ENCODE assay signal across 10 cellular contexts in the genomic region with DNA sequence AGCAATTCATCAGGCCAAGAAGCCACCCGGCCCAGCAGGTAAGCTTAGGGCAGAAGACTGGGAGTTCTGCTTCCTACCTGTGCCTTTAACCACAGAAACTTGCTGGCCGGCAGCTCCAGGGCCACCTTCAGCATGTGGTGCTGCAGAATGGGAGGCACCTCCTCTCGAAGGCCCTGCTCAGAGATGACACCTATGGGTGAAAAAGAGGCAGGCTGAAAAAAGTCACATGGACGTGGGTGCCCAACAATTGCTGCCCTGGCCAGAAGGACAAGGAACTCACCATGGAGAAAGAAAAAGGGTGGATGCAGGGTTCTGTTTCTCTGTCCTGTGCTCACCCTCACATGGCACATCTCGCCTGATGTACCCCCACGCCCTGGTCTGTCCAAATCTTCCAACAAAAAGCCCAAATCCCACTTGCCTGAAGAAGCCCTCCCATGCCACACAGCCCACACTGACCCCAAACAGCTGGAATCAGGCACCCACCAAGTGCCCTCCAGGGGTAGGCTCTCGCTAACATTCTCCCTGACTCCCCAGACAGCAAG. TPM values are rescaled to one million over a fixed set of nuclear protein-coding genes. Genes with fewer than 3 reads are reported as not detected.
A peak's percentile ranks its signal among the peaks of the same experiment; 100 is the strongest.
DNase-seq lines count a peak whose midpoint lies in the region; ATAC-seq and TF ChIP-seq lines count a peak whose summit lies in the region.
"Had no signal": no experiment of that assay in that cellular context is flagged by ENCODE, and none has a peak within 500 bp of the region (broad histone marks: within the 10 kb centered on the region; RNA-seq: fewer than 3 reads in every experiment).

No MANE protein-coding gene starts in this region.

- H3K27me3 ChIP-seq in tibial nerve = no peaks in the 10 kb centered on the region

- WGBS in tibial nerve, 2 donors = 60 to 70% methylated on average over 7 of the region's 7 CpGs

- TF ChIP-seq CTCF in GM12864 (IDR thresholded peaks at IDR 0.05; ENCODE audit: low read depth, low read length, missing control alignments) (peak; percentile 11), fibroblast of pulmonary artery (IDR thresholded peaks at IDR 0.05; ENCODE audit: low read length, missing control alignments) (peak; percentile 35), tibial nerve (IDR thresholded peaks at IDR 0.05) (peak in 2 of 5 experiments; percentile 17 to 26)

- H3K27ac ChIP-seq in tibial nerve = peak overlapping the region in 1 of 4 donors; percentile 52

- ATAC-seq in GM18858 (IDR thresholded peaks at IDR 0.05; ENCODE audit: unreplicated experiment) (no peak), GM21447 (IDR thresholded peaks at IDR 0.05; ENCODE audit: unreplicated experiment) (no peak)

- no peak for TF ChIP-seq POLR2A in tibial nerve (IDR thresholded peaks at IDR 0.05)

- H3K4me3 ChIP-seq in GM12864 (ENCODE audit: low read depth, low read length) (no peak overlapping the region), fibroblast of pulmonary artery (replicated peaks; ENCODE audit: low read depth, low read length) (no peak overlapping the region), tibial nerve (no peak overlapping the region)

- H3K9me3 ChIP-seq in tibial nerve = no peaks in the 10 kb centered on the region

- no peak for TF ChIP-seq EP300 in tibial nerve (IDR thresholded peaks at IDR 0.05)

- peaks cover 0 to 9% (median 3%) of the 10 kb centered on the region in 4 donors for H3K4me1 ChIP-seq in tibial nerve

- peaks cover 6 to 92% (median 29%) of the 10 kb centered on the region in 3 donors for H3K36me3 ChIP-seq in tibial nerve

- DNase-seq in A172 (ENCODE audit: low spot score) (peak; percentile 43), GM12864 (ENCODE audit: low read depth) (no peak), RKO (ENCODE audit: low spot score) (peak; percentile 39), fibroblast of pulmonary artery (ENCODE audit: low read depth) (peak; percentile 21), tibial nerve (ENCODE audit: low spot score in 2 of 2) (no peak), NCI-H2227 treated with DMSO at 0.1 percent for 48 hours (lab: John Stamatoyannopoulos, UW) (no peak)
- DNase-seq: NCI-H1436 treated with DMSO at 0.1 percent for 48 hours, T-helper 9 cell had no signal

RNA-seq across cellular contexts. Expression of gene URB1, which starts 33.0 kb away (rescaled TPM):
- 16.7 and 20.9 TPM in 2 replicates for total RNA-seq in A172 (2014; rRNA removed; shearing (Covaris generic))
- 10 to 100 TPM; 18.6 to 29.4 (median 22.2) TPM for total RNA-seq in tibial nerve

RNA-seq across cellular contexts. Expression of gene EVA1C, which starts 52.7 kb away (rescaled TPM):
- 1.1 and 2.5 TPM in 2 replicates for total RNA-seq in A172 (2014; rRNA removed; shearing (Covaris generic))
- total RNA-seq in tibial nerve = 10 to 100 TPM; 72.6 to 85.9 (median 75.6) TPM

Comparison
In these comparisons a context has a peak if more than half of its experiments do, and no peak if none do; other contexts are left out.
1. DNase-seq: peak in A172 (single experiment), RKO (single experiment) and fibroblast of pulmonary artery (single experiment); none in GM12864 (single experiment), tibial nerve (0 of 2) and NCI-H2227 treated with DMSO at 0.1 percent for 48 hours (single experiment).
2. RNA of gene EVA1C, which starts 52.7 kb away (total RNA-seq): 72.6 to 85.9 TPM in tibial nerve; 1.1 to 2.5 TPM in A172; every median in the first group is over 10 times any median in the second.